ENCODE assay signal across 8 cellular contexts in the genomic region with DNA sequence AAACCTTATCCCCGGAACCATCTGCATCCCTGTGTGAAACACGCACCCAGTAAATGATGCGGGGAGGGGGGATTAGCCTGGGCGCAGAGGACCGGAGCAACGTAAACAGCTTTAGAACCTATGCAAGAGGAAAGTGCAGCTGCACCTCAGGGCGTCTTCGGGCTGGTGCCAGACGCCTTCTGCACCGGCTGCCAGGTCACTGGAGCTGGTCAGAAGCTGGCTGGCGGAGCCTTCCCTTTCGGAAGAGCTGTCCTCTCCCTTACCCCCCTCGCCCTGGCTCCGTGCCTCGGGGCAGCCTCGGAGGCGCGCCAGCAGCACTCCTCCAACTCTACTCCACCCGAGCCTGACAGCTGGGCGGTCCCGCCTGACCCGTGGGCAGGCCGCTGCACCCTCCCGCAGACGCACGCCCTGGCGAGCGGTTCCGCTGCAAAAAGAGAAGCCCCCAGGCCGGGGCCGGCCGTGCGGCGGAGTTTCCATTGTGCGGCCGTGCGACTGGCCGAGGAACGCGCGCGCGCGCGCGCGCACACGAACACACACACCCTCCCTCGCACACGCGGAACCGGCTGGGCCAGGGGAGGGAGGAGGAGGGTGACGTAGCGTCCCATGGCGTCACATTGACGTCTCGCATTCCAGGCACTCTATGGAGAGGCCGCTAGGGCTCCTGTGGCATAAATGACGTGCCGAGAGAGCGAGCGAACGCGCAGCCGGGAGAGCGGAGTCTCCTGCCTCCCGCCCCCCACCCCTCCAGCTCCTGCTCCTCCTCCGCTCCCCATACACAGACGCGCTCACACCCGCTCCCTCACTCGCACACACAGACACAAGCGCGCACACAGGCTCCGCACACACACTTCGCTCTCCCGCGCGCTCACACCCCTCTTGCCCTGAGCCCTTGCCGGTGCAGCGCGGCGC. TPM values are rescaled to one million over a fixed set of nuclear protein-coding genes. Genes with fewer than 3 reads are reported as not detected.
DNase-seq lines count a peak whose midpoint lies in the region; ATAC-seq and TF ChIP-seq lines count a peak whose summit lies in the region.

A gene (plus strand): TSS at position 699 of the 909 bp plus-strand sequence. CDS start 6,158 bp downstream, outside the sequence.

- no peaks in the 10 kb centered on the region for H3K36me3 ChIP-seq in CD8-positive, alpha-beta T cell (ENCODE audit: insufficient read depth, low read length)

- ATAC-seq in CD8-positive, alpha-beta T cell: peak; percentile 44
- ATAC-seq in GM19467 (IDR thresholded peaks at IDR 0.05; ENCODE audit: unreplicated experiment) (peak; percentile 26), memory B cell (ENCODE audit: low read depth) (peak; percentile 38)

- H3K27ac Mint-ChIP-seq in CD8-positive, alpha-beta T cell: peak within 1 kb of the TSS; percentile 99
- peak within 1 kb of the TSS; percentile 98 for H3K27ac Mint-ChIP-seq in memory B cell

- intact Hi-C loops in CD8-positive, alpha-beta T cell (cut with DNase I, micrococcal nuclease): loop anchor here (1.0 to 10.0 kb wide), 11 partner anchors 85 to 1837 kb away; a partner anchor contains a TSS

- H3K9me3 ChIP-seq in CD8-positive, alpha-beta T cell (ENCODE audit: low read length): no peaks in the 10 kb centered on the region

- H3K4me1 ChIP-seq in CD8-positive, alpha-beta T cell (ENCODE audit: insufficient read depth, low read length): peaks cover 48% of the 10 kb centered on the region

- CTCF ChIA-PET in CD8-positive, alpha-beta T cell (lab: Charles Lee): interaction anchor here (1.2 to 1.8 kb wide), 4 partner anchors 8 to 84 kb away, joined by 3 to 6 read pairs (median 4); no protein-coding TSS in a partner anchor
- CTCF ChIA-PET in activated CD8-positive, alpha-beta memory T cell treated with anti-CD3 and anti-CD28 coated beads for 36 hours (lab: Charles Lee): interaction anchor here (1.1 kb wide), 1 partner anchor 206 kb away, joined by 3 read pairs; no protein-coding TSS in a partner anchor

- peak; percentile 27 for TF ChIP-seq CTCF in CD8-positive, alpha-beta T cell (IDR thresholded peaks at IDR 0.05)

- H3K27me3 Mint-ChIP-seq in CD8-positive, alpha-beta T cell (ENCODE audit: low read depth): peaks cover 36% of the 10 kb centered on the region
- peaks cover 3% of the 10 kb centered on the region for H3K27me3 Mint-ChIP-seq in memory B cell

- peak; percentile 72 to 97 (median 84) for DNase-seq in CD8-positive, alpha-beta T cell
- DNase-seq in HS-5 (ENCODE audit: low read depth) (peak; percentile 93), NK-92 (lab: John Stamatoyannopoulos, UW; ENCODE audit: unreplicated experiment) (peak; percentile 28), memory B cell (ENCODE audit: low spot score in 2 of 2) (peak; percentile 88 to 90)
- DNase-seq in effector CD8-positive, alpha-beta T cell (lab: John Stamatoyannopoulos, UW): peak; percentile 83
- peak; percentile 88 for DNase-seq in stimulated activated CD8-positive, alpha-beta memory T cell treated with anti-CD3 and anti-CD28 coated beads, Interleukin-12 subunit alpha, Interleukin-12 subunit beta, amount 100 ng/mL, for 1 hour (ENCODE audit: low read depth)

- no peaks in the 10 kb centered on the region for H3K9me3 Mint-ChIP-seq in CD8-positive, alpha-beta T cell
- H3K9me3 Mint-ChIP-seq in memory B cell: no peaks in the 10 kb centered on the region

- H3K4me1 Mint-ChIP-seq in CD8-positive, alpha-beta T cell (ENCODE audit: low read depth): peaks cover 53% of the 10 kb centered on the region
- peaks cover 28% of the 10 kb centered on the region for H3K4me1 Mint-ChIP-seq in memory B cell

- peak within 1 kb of the TSS; percentile 99 for H3K4me3 Mint-ChIP-seq in CD8-positive, alpha-beta T cell
- peak within 1 kb of the TSS; percentile 94 for H3K4me3 Mint-ChIP-seq in memory B cell

- H3K36me3 Mint-ChIP-seq in CD8-positive, alpha-beta T cell: peaks cover 27% of the 10 kb centered on the region
- no peaks in the 10 kb centered on the region for H3K36me3 Mint-ChIP-seq in memory B cell

- H3K27me3 ChIP-seq in CD8-positive, alpha-beta T cell (ENCODE audit: insufficient read depth, low read length): peaks cover 24% of the 10 kb centered on the region

- POLR2A ChIA-PET in CD8-positive, alpha-beta T cell (lab: Charles Lee): interaction anchor here (0.6 to 2.6 kb wide), 3 partner anchors 28 to 85 kb away, joined by 3 to 9 read pairs (median 4); a partner anchor contains a TSS
- POLR2A ChIA-PET in activated CD8-positive, alpha-beta memory T cell treated with anti-CD3 and anti-CD28 coated beads for 36 hours (lab: Charles Lee): interaction anchor here (0.6 kb wide), 1 partner anchor 177 kb away, joined by 3 read pairs; no protein-coding TSS in a partner anchor

- H3K27ac ChIP-seq in CD8-positive, alpha-beta T cell (ENCODE audit: low read depth, low read length): peak within 1 kb of the TSS; percentile 71

- peak within 1 kb of the TSS; percentile 90 for H3K4me3 ChIP-seq in CD8-positive, alpha-beta T cell (ENCODE audit: low read depth, low read length)

RNA-seq across cellular contexts. Expression of the gene that starts here (rescaled TPM):
- 100 to 1,000 TPM; 122 to 129 TPM for total RNA-seq in CD8-positive, alpha-beta T cell
- total RNA-seq in activated CD8-positive, alpha-beta memory T cell treated with anti-CD3 and anti-CD28 coated beads for 36 hours: 10 to 100 TPM; 44.4 to 46.0 TPM

Comparison
In these comparisons a context has a peak if more than half of its experiments do, and no peak if none do; other contexts are left out.
1. Peak in every context shown above with its lines: DNase-seq, ATAC-seq, H3K4me3 ChIP-seq and H3K27ac ChIP-seq.
2. DNase-seq: peak in every context shown above with its lines; median percentile 93 in HS-5; 89 in memory B cell; 88 in stimulated activated CD8-positive, alpha-beta memory T cell treated with anti-CD3 and anti-CD28 coated beads, Interleukin-12 subunit alpha, Interleukin-12 subunit beta, amount 100 ng/mL, for 1 hour; 84 in CD8-positive, alpha-beta T cell; 83 in effector CD8-positive, alpha-beta T cell; 28 in NK-92.